In the genomic region with DNA sequence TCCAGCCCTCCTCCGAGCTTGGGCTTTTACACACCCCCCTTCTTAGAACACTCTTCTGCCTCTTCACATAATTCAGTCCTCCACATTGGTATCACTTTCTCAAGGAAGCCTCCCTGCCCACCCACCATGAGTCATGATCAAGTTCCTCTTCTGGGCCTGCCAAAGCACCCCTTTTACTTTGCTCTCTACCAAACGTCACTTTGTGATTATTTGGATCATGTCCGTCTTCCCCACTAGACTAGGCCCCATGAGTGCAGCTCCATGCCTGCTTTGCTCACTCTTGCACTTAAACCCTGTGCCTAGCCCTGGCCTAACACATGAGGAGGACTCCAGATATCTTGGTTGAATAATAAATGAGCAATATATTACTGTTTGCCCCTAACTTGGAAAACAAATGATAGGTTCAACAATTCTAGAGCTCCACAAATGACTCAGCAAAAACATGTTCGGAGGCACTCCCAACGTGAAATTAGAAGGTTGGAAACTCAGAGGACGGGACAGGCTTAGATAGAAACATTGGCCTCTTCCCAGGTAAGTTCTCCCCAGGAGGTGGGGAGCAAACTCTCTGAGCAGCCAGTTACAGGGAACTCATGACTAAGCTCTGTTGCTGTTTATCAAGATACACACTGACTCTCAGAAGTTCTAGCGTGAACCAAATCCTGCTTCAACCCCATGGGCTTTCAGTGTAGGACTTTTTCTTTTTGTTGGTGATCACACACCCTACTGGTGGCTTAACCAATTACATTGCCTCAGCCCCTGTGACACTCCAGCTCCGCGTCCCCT, we compare ENCODE assay signal across 8 cellular contexts. TPM values are rescaled to one million over a fixed set of nuclear protein-coding genes. Genes with fewer than 3 reads are reported as not detected.
DNase-seq lines count a peak whose midpoint lies in the region; FAIRE-seq and TF ChIP-seq lines count a peak whose summit lies in the region.

No MANE protein-coding gene starts in this region.

- no peaks in the 10 kb centered on the region for H3K36me3 ChIP-seq in H7 (replicated peaks; ENCODE audit: control insufficient read depth, insufficient read depth, low read length)

- DNase-seq in D721Med (ENCODE audit: insufficient read length, low spot score) (no peak), H7 (peak; percentile 77), NCI-H748 treated with DMSO at 0.1 percent for 48 hours (lab: John Stamatoyannopoulos, UW) (peak; percentile 36), globus pallidus (ENCODE audit: low spot score) (peak; percentile 11), pons (ENCODE audit: low spot score) (peak; percentile 32)
- peak; percentile 26 for DNase-seq in activated T-helper 2 cell treated with anti-CD3 and anti-CD28 coated beads, Interferon-gamma antibody, Interleukin-2, Interleukin-4, amounts not matched to agents 10 μg/mL and 5 μg/mL and 100 μg/mL, durations not matched to agents 14 hours and 24 hours and 36 hours (ENCODE audit: low spot score)
- no peak for DNase-seq in stimulated activated naive CD4-positive, alpha-beta T cell (lab: John Stamatoyannopoulos, UW)
- DNase-seq in activated CD4-positive, CD25-positive, alpha-beta regulatory T cell treated with anti-CD3 and anti-CD28 coated beads, Interleukin-2, amount 50 U/mL, for 72 hours: no peak

- FAIRE-seq in D721Med (lab: Jason Lieb, UNC): no peak

- H3K9me3 Mint-ChIP-seq in activated T-helper 2 cell treated with anti-CD3 and anti-CD28 coated beads, Interferon-gamma antibody, Interleukin-2, Interleukin-4, amounts not matched to agents 10 μg/mL and 5 μg/mL and 100 μg/mL, durations not matched to agents 14 hours and 24 hours and 36 hours: no peaks in the 10 kb centered on the region

- H3K4me3 Mint-ChIP-seq in activated T-helper 2 cell treated with anti-CD3 and anti-CD28 coated beads, Interferon-gamma antibody, Interleukin-2, Interleukin-4, amounts not matched to agents 10 μg/mL and 5 μg/mL and 100 μg/mL, durations not matched to agents 14 hours and 24 hours and 36 hours (ENCODE audit: low read depth): no peak overlapping the region

- H3K27me3 Mint-ChIP-seq in activated T-helper 2 cell treated with anti-CD3 and anti-CD28 coated beads, Interferon-gamma antibody, Interleukin-2, Interleukin-4, amounts not matched to agents 10 μg/mL and 5 μg/mL and 100 μg/mL, durations not matched to agents 14 hours and 24 hours and 36 hours (ENCODE audit: low read depth): no peaks in the 10 kb centered on the region

- no peaks in the 10 kb centered on the region for H3K36me3 Mint-ChIP-seq in activated T-helper 2 cell treated with anti-CD3 and anti-CD28 coated beads, Interferon-gamma antibody, Interleukin-2, Interleukin-4, amounts not matched to agents 10 μg/mL and 5 μg/mL and 100 μg/mL, durations not matched to agents 14 hours and 24 hours and 36 hours (ENCODE audit: low read depth)

- H3K27me3 ChIP-seq in H7 (ENCODE audit: control insufficient read depth, insufficient read depth, low read length): no peaks in the 10 kb centered on the region

- no peak overlapping the region for H3K4me3 ChIP-seq in H7 (ENCODE audit: insufficient read depth, low read depth, low read length)

- TF ChIP-seq CTCF in D721Med (IDR thresholded peaks at IDR 0.05; ENCODE audit: insufficient read depth, missing control alignments): peak; percentile 44

- H3K4me1 Mint-ChIP-seq in activated T-helper 2 cell treated with anti-CD3 and anti-CD28 coated beads, Interferon-gamma antibody, Interleukin-2, Interleukin-4, amounts not matched to agents 10 μg/mL and 5 μg/mL and 100 μg/mL, durations not matched to agents 14 hours and 24 hours and 36 hours (ENCODE audit: low read depth): peaks cover 13% of the 10 kb centered on the region

- peak overlapping the region; percentile 82 for H3K27ac Mint-ChIP-seq in activated T-helper 2 cell treated with anti-CD3 and anti-CD28 coated beads, Interferon-gamma antibody, Interleukin-2, Interleukin-4, amounts not matched to agents 10 μg/mL and 5 μg/mL and 100 μg/mL, durations not matched to agents 14 hours and 24 hours and 36 hours

- intact Hi-C loops in activated T-helper 2 cell treated with anti-CD3 and anti-CD28 coated beads, Interferon-gamma antibody, Interleukin-2, Interleukin-4, amounts not matched to agents 10 μg/mL and 5 μg/mL and 100 μg/mL, durations not matched to agents 14 hours and 24 hours and 36 hours (cut with micrococcal nuclease): loop anchor here (1.0 to 2.0 kb wide), 2 partner anchors 82 to 109 kb away; no protein-coding TSS in a partner anchor

RNA-seq across cellular contexts. Expression of gene G6PC1, which starts 28.3 kb away (rescaled TPM):
- total RNA-seq in H7 (2014; rRNA removed; shearing (Covaris generic)): not detected in 2 replicates
- total RNA-seq in activated T-helper 2 cell treated with anti-CD3 and anti-CD28 coated beads, Interferon-gamma antibody, Interleukin-2, Interleukin-4, amounts not matched to agents 10 μg/mL and 5 μg/mL and 100 μg/mL, durations not matched to agents 14 hours and 24 hours and 36 hours: not detected in 2 replicates

RNA-seq across cellular contexts. Expression of gene AARSD1, which starts 35.3 kb away (rescaled TPM):
- total RNA-seq in H7 (2014; rRNA removed; shearing (Covaris generic)): 28.7 and 34.2 TPM in 2 replicates
- total RNA-seq in activated T-helper 2 cell treated with anti-CD3 and anti-CD28 coated beads, Interferon-gamma antibody, Interleukin-2, Interleukin-4, amounts not matched to agents 10 μg/mL and 5 μg/mL and 100 μg/mL, durations not matched to agents 14 hours and 24 hours and 36 hours: 62.3 and 75.3 TPM in 2 replicates

RNA-seq across cellular contexts. Expression of gene PTGES3L, which starts 51.0 kb away (rescaled TPM):
- 1.0 and 2.7 TPM in 2 replicates for total RNA-seq in H7 (2014; rRNA removed; shearing (Covaris generic))
- 1.9 and 2.1 TPM in 2 replicates for total RNA-seq in activated T-helper 2 cell treated with anti-CD3 and anti-CD28 coated beads, Interferon-gamma antibody, Interleukin-2, Interleukin-4, amounts not matched to agents 10 μg/mL and 5 μg/mL and 100 μg/mL, durations not matched to agents 14 hours and 24 hours and 36 hours

RNA-seq across cellular contexts. Expression of gene RUNDC1, which starts 51.5 kb away (rescaled TPM):
- total RNA-seq in H7 (2014; rRNA removed; shearing (Covaris generic)): 7.7 and 8.3 TPM in 2 replicates
- 18.7 and 19.9 TPM in 2 replicates for total RNA-seq in activated T-helper 2 cell treated with anti-CD3 and anti-CD28 coated beads, Interferon-gamma antibody, Interleukin-2, Interleukin-4, amounts not matched to agents 10 μg/mL and 5 μg/mL and 100 μg/mL, durations not matched to agents 14 hours and 24 hours and 36 hours

Comparison
In these comparisons a context has a peak if more than half of its experiments do, and no peak if none do; other contexts are left out.
1. DNase-seq: peak in H7 (single experiment), NCI-H748 treated with DMSO at 0.1 percent for 48 hours (single experiment), activated T-helper 2 cell treated with anti-CD3 and anti-CD28 coated beads, Interferon-gamma antibody, Interleukin-2, Interleukin-4, amounts not matched to agents 10 μg/mL and 5 μg/mL and 100 μg/mL, durations not matched to agents 14 hours and 24 hours and 36 hours (single experiment), globus pallidus (single experiment) and pons (single experiment); none in D721Med (single experiment), stimulated activated naive CD4-positive, alpha-beta T cell (0 of 6) and activated CD4-positive, CD25-positive, alpha-beta regulatory T cell treated with anti-CD3 and anti-CD28 coated beads, Interleukin-2, amount 50 U/mL, for 72 hours (single experiment).